11 cellular contexts compared by ENCODE assay signal in the genomic region with DNA sequence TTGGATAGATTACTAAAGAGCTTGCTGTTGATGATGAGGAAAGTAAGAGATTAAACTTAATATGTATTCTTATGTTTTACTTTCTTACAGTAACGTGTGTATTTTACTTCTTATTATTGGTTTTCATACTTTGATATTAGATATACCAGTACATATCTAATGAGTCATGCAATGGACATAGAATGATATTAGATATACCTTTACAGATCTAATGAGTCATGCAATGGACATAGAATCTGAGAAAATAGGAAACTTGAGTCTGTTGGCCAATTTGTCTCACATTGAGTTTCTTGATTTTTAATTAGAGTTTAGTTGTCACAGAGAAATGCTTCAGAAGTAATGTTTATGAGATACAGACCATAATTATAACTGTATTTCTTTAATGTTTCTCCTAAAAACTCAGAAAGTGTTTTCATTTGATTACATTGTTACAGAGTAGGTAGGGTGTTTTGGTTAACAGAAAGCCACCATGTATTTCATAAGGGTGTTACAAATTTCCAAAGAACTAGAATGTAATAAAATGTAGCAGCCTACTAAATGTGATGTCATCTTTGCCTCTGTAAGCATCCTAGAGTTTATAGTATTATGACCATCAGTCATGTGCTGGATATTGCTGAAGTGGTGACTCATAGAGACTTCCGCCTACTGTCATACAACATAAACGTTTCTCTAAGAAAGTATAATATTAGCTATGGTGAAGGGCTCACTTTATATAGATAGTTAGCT. TPM values are rescaled to one million over a fixed set of nuclear protein-coding genes. Genes with fewer than 3 reads are reported as not detected.
DNase-seq lines count a peak whose midpoint lies in the region; ATAC-seq, FAIRE-seq and TF ChIP-seq lines count a peak whose summit lies in the region.
"Had no signal": no experiment of that assay in that cellular context is flagged by ENCODE, and none has a peak within 500 bp of the region (broad histone marks: within the 10 kb centered on the region; RNA-seq: fewer than 3 reads in every experiment).

No MANE protein-coding gene starts in this region.

- TF ChIP-seq CTCF in astrocyte (IDR thresholded peaks at IDR 0.05; ENCODE audit: insufficient read depth, low read depth, low read length) = no peak
- TF ChIP-seq CTCF in heart left ventricle (IDR thresholded peaks at IDR 0.05) = no peak

- WGBS in heart left ventricle, 4 donors = 71 to 75% (median 73%) methylated on average over 3 of the region's 3 CpGs

- H3K4me3 Mint-ChIP-seq in astrocyte (ENCODE audit: unreplicated experiment) = no peak overlapping the region

- no peaks in the 10 kb centered on the region for H3K36me3 ChIP-seq in astrocyte (ENCODE audit: insufficient read depth, low read length)
- H3K36me3 ChIP-seq in heart left ventricle = no peaks in the 10 kb centered on the region

- H4K20me1 ChIP-seq in astrocyte (ENCODE audit: insufficient read depth, low read length) = peaks cover 6% of the 10 kb centered on the region

- H3K27me3 ChIP-seq in astrocyte (ENCODE audit: insufficient read depth, low read length) (no peaks in the 10 kb centered on the region), heart left ventricle (no peaks in the 10 kb centered on the region)

- FAIRE-seq in astrocyte (lab: Jason Lieb, UNC) = peak; percentile 58

- no peak for TF ChIP-seq POLR2A in heart left ventricle (IDR thresholded peaks at IDR 0.05)

- no peak overlapping the region for H2AFZ ChIP-seq in astrocyte (ENCODE audit: low read depth, low read length)

- H3K9ac ChIP-seq in astrocyte (ENCODE audit: low read length) = no peak overlapping the region

- H3K4me1 Mint-ChIP-seq in astrocyte (ENCODE audit: low read depth, unreplicated experiment) = peaks cover 12% of the 10 kb centered on the region

- H3K9me3 Mint-ChIP-seq in astrocyte (ENCODE audit: unreplicated experiment) = peaks cover 2% of the 10 kb centered on the region

- peaks cover 14% of the 10 kb centered on the region for H3K27me3 Mint-ChIP-seq in astrocyte (ENCODE audit: low read depth, unreplicated experiment)

- H3K79me2 ChIP-seq in astrocyte (ENCODE audit: insufficient read depth, low read length) = peaks cover 78% of the 10 kb centered on the region

- peak overlapping the region; percentile 54 for H3K4me2 ChIP-seq in astrocyte (ENCODE audit: low read length)

- DNase-seq in AML-193 (lab: John Stamatoyannopoulos, UW) (peak; percentile 1 to 15), HT1080 (ENCODE audit: low read depth) (peak; percentile 64), astrocyte (ENCODE audit: low read depth) (peak; percentile 78), kidney glomerular epithelial cell (lab: John Stamatoyannopoulos, UW) (peak; percentile 63), heart left ventricle (no peak), germinal center (ENCODE audit: low spot score) (no peak)
- DNase-seq in activated naive CD4-positive, alpha-beta T cell (lab: John Stamatoyannopoulos, UW) = no peak
- no peak for DNase-seq in activated T-cell treated with anti-CD3 and anti-CD28 coated beads, Interleukin-2, amount 50 U/mL, for 48 hours
- DNase-seq: activated CD4-positive, CD25-positive, alpha-beta regulatory T cell; DND-41; NCI-H2107 had no signal

- H3K36me3 Mint-ChIP-seq in astrocyte (ENCODE audit: low read depth, unreplicated experiment) = peaks cover 2% of the 10 kb centered on the region

- H3K4me3 ChIP-seq in astrocyte (ENCODE audit: insufficient read depth, low read depth, low read length) (no peak overlapping the region), heart left ventricle (no peak overlapping the region)

- H3K4me1 ChIP-seq in astrocyte (ENCODE audit: insufficient read depth, low read length) = peaks cover 6% of the 10 kb centered on the region
- peaks cover 0 to 27% (median 14%) of the 10 kb centered on the region in 12 donors for H3K4me1 ChIP-seq in heart left ventricle

- H3K27ac Mint-ChIP-seq in astrocyte (ENCODE audit: unreplicated experiment) = peak overlapping the region; percentile 20

- H3K9me3 ChIP-seq in astrocyte (ENCODE audit: insufficient read depth, low read depth, low read length) (no peaks in the 10 kb centered on the region), heart left ventricle (no peaks in the 10 kb centered on the region)

- no peak for ATAC-seq in heart left ventricle

- intact Hi-C loops in heart left ventricle (cut with DNase I) = no loop called here

- H3K27ac ChIP-seq in astrocyte (ENCODE audit: low read depth, low read length) (peak overlapping the region; percentile 52), heart left ventricle (peak overlapping the region in 1 of 12 donors; percentile 6)

RNA-seq across cellular contexts. Expression of gene GAS2L3, which starts 3.0 kb away (rescaled TPM):
- not detected in 2 replicates for total RNA-seq in HT1080 (2014; rRNA removed; shearing (Covaris generic))
- polyA plus RNA-seq in HT1080 (2015; cell fraction: cytosol; rRNA removed) = not detected in 2 replicates
- not detected in 2 replicates for polyA plus RNA-seq in HT1080 (2015; cell fraction: nucleus; rRNA removed)
- 3.4 and 5.2 TPM in 2 replicates for total RNA-seq in astrocyte
- total RNA-seq in heart left ventricle = 10 to 100 TPM in 1 of 9 donors, 1 to 10 TPM in 7, under 1 TPM in 1; 0.93 to 13.2 (median 2.0) TPM
- polyA plus RNA-seq in heart left ventricle = under 1 TPM; 0.47 to 0.53 TPM

Comparison
In these comparisons a context has a peak if more than half of its experiments do, and no peak if none do; other contexts are left out.
1. DNase-seq: peak in AML-193 (2 of 2), HT1080 (single experiment), astrocyte (single experiment) and kidney glomerular epithelial cell (single experiment); none in activated naive CD4-positive, alpha-beta T cell (0 of 4), heart left ventricle (0 of 5), activated T-cell treated with anti-CD3 and anti-CD28 coated beads, Interleukin-2, amount 50 U/mL, for 48 hours (0 of 2) and germinal center (single experiment).